8 cellular contexts compared by ENCODE assay signal in genomic region chr12:121296618-121297476, GRCh38. TPM values are rescaled to one million over a fixed set of nuclear protein-coding genes. Genes with fewer than 3 reads are reported as not detected.
A peak's percentile ranks its signal among the peaks of the same experiment; 100 is the strongest.
DNase-seq lines count a peak whose midpoint lies in the region; ATAC-seq and TF ChIP-seq lines count a peak whose summit lies in the region.

Gene CAMKK2 (minus strand): TSS chr12:121296709. CDS start chr12:121274526, 22,183 bp downstream.

- H3K36me3 Mint-ChIP-seq in chondrocyte (ENCODE audit: low read depth): no peaks in the 10 kb centered on the region

- H3K4me1 Mint-ChIP-seq in chondrocyte (ENCODE audit: low read depth): peaks cover 16% of the 10 kb centered on the region

- peak; percentile 38 for DNase-seq in AG09319 (ENCODE audit: extremely low read depth, low read depth)
- DNase-seq in NCI-H345 (lab: John Stamatoyannopoulos, UW): peak; percentile 93
- peak; percentile 76 to 79 for DNase-seq in activated CD4-positive, alpha-beta T cell treated with anti-CD3 and anti-CD28 coated beads for 24 hours (ENCODE audit: low read depth in 2 of 2)
- DNase-seq in chondrocyte (ENCODE audit: low spot score): no peak
- peak; percentile 73 for DNase-seq in kidney glomerular epithelial cell (lab: John Stamatoyannopoulos, UW)
- peak; percentile 65 to 80 for DNase-seq in stimulated activated CD4-positive, alpha-beta T cell treated with anti-CD3 and anti-CD28 coated beads, Interleukin-15, amount 100 ng/mL, for 48 hours (ENCODE audit: low read depth in 2 of 2)

- H3K4me3 Mint-ChIP-seq in chondrocyte (ENCODE audit: unreplicated experiment): peak within 1 kb of the TSS; percentile 86

- peak; percentile 84 for ATAC-seq in GM18907 (IDR thresholded peaks at IDR 0.05; ENCODE audit: unreplicated experiment)
- ATAC-seq in HG03159 (IDR thresholded peaks at IDR 0.05; ENCODE audit: unreplicated experiment): peak; percentile 68

- H3K9me3 Mint-ChIP-seq in chondrocyte (ENCODE audit: low read depth): no peaks in the 10 kb centered on the region

- no peaks in the 10 kb centered on the region for H3K27me3 Mint-ChIP-seq in chondrocyte (ENCODE audit: low read depth)

- TF ChIP-seq CTCF in AG09319 (IDR thresholded peaks at IDR 0.05; ENCODE audit: low read depth, low read length) (no peak), chondrocyte (IDR thresholded peaks at IDR 0.05) (peak; percentile 57)

- peak within 1 kb of the TSS; percentile 61 for H3K27ac Mint-ChIP-seq in chondrocyte (ENCODE audit: unreplicated experiment)

RNA-seq across cellular contexts. Expression of gene CAMKK2, which starts in this region (rescaled TPM):
- total RNA-seq in chondrocyte: 33.7 to 42.7 TPM (median 36.0 TPM) in 3 replicates
